8 cellular contexts compared by ENCODE assay signal in genomic region chrX:2588049-2588448, GRCh38.
"Had no signal": no experiment of that assay in that cellular context is flagged by ENCODE, and none has a peak within 500 bp of the region (broad histone marks: within the 10 kb centered on the region; RNA-seq: fewer than 3 reads in every experiment).

No MANE protein-coding gene starts in this region.

- DNase-seq: IMR-90, KBM-7, KG1 had no signal

- ATAC-seq: HepG2 had no signal

- H3K27ac ChIP-seq: HL-60, KMS-11 had no signal

- H3K9me3 Mint-ChIP-seq: IgD-negative memory B cell had no signal

- H3K9ac ChIP-seq: KMS-11 had no signal

- H3K36me3 Mint-ChIP-seq: IgD-negative memory B cell had no signal

- FAIRE-seq: HepG2, HTR-8/SVneo had no signal

- H3K4me3 Mint-ChIP-seq: IgD-negative memory B cell had no signal
